ENCODE assay signal across 25 cellular contexts in genomic region chr22:22696104-22696503, GRCh38. TPM values are rescaled to one million over a fixed set of nuclear protein-coding genes. Genes with fewer than 3 reads are reported as not detected.
"Had no signal": no experiment of that assay in that cellular context is flagged by ENCODE, and none has a peak within 500 bp of the region (broad histone marks: within the 10 kb centered on the region; RNA-seq: fewer than 3 reads in every experiment).

No MANE protein-coding gene starts in this region.

- ATAC-seq: Panc1, PC-3 had no signal

- DNase-seq: Karpas-422, KG1, MG63, NCI-H1092, NCI-H1105 treated with DMSO at 0.1 percent for 48 hours, NCI-H1417 treated with DMSO at 0.1 percent for 48 hours, NCI-H146, NCI-H187, NCI-H2029, NCI-H2081 treated with DMSO at 0.1 percent for 48 hours, NCI-H2171, NCI-H226, NCI-H446, NCI-H510A, NCI-H524 treated with DMSO at 0.1 percent for 48 hours, NCI-H69, NCI-H774, PC-3, SHP77, SK-N-SH, SW 1271 had no signal

RNA-seq across cellular contexts. Expression of gene GGTLC2, which starts 51.7 kb away (rescaled TPM):
- total RNA-seq: HT-29, OCI-LY7, PC-3, SK-MEL-5 had no signal
